ENCODE assay signal across 8 cellular contexts in the genomic region with DNA sequence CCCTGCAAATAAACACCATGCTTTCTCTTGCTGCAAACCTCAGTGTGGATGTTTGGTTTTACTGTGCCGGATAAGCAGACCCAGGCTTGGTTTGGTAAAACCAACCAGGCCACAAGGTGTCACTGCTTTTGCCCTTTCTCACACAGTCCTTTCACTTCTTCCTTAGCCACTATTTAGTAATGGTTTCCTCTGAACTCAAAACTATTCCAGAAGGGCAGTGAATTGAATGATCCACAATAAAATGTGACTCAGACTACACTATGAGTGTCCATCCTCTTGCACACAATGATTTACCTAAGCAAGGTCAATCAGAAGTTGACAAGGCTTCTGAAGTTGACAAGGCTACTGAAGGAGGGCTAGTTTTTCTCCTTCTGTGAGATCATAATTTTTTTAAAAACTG.
DNase-seq lines count a peak whose midpoint lies in the region; ATAC-seq lines count a peak whose summit lies in the region.

No MANE protein-coding gene starts in this region.

- H3K23ac ChIP-seq in mesenchymal stem cell (ENCODE audit: low read length in 2 of 2), result no peak overlapping the region

- H4K8ac ChIP-seq in mesenchymal stem cell (ENCODE audit: low read length), result no peak overlapping the region

- H3K4me3 ChIP-seq in adipocyte (ENCODE audit: low read length), result no peak overlapping the region
- H3K4me3 ChIP-seq in mesenchymal stem cell (ENCODE audit: insufficient read depth in 1 of 2, low read depth in 1 of 2, low read length in 2 of 2), result no peak overlapping the region

- ATAC-seq in HG03159 (IDR thresholded peaks at IDR 0.05; ENCODE audit: unreplicated experiment) (peak; percentile 49), HG03571 (IDR thresholded peaks at IDR 0.05; ENCODE audit: unreplicated experiment) (no peak)

- no peaks in the 10 kb centered on the region for H3K27me3 Mint-ChIP-seq in activated CD4-positive, alpha-beta memory T cell treated with anti-CD3 and anti-CD28 coated beads for 36 hours

- no peak overlapping the region for H3K4ac ChIP-seq in mesenchymal stem cell (ENCODE audit: low read depth in 1 of 2, low read length in 2 of 2)

- intact Hi-C loops in activated CD4-positive, alpha-beta memory T cell treated with anti-CD3 and anti-CD28 coated beads for 36 hours (cut with micrococcal nuclease), result no loop called here

- H3K9ac ChIP-seq in adipocyte (ENCODE audit: low read length), result no peak overlapping the region
- no peak overlapping the region for H3K9ac ChIP-seq in mesenchymal stem cell (ENCODE audit: low read length)

- no peak overlapping the region for H3K27ac Mint-ChIP-seq in activated CD4-positive, alpha-beta memory T cell treated with anti-CD3 and anti-CD28 coated beads for 36 hours

- no peak overlapping the region for H4K91ac ChIP-seq in mesenchymal stem cell (ENCODE audit: low read length)

- no peak overlapping the region for H2BK120ac ChIP-seq in mesenchymal stem cell (ENCODE audit: low read depth, low read length)

- H3K4me1 ChIP-seq in adipocyte (ENCODE audit: control insufficient read depth, insufficient read depth, low read length) (peaks cover 22% of the 10 kb centered on the region), mesenchymal stem cell (ENCODE audit: control insufficient read depth, insufficient read depth, low read depth, low read length) (no peaks in the 10 kb centered on the region)

- peak overlapping the region in 1 of 2 experiments; percentile 2 for H3K18ac ChIP-seq in mesenchymal stem cell (ENCODE audit: low read depth in 1 of 2, low read length in 2 of 2)

- DNase-seq in DMS 273 (lab: John Stamatoyannopoulos, UW; ENCODE audit: unreplicated experiment) (peak; percentile 64), adipocyte (ENCODE audit: low read depth) (peak; percentile 22), mesenchymal stem cell (peak; percentile 62), NOMO-1 treated with DMSO at 0.1 percent for 48 hours (lab: John Stamatoyannopoulos, UW; ENCODE audit: unreplicated experiment) (no peak), NCI-H1417 treated with DMSO at 0.1 percent for 48 hours (lab: John Stamatoyannopoulos, UW) (no peak)
- DNase-seq in activated CD4-positive, alpha-beta memory T cell treated with anti-CD3 and anti-CD28 coated beads for 36 hours, result no peak

- H3K36me3 ChIP-seq in adipocyte (ENCODE audit: control insufficient read depth, insufficient read depth, low read length, severe bottlenecking) (no peaks in the 10 kb centered on the region), mesenchymal stem cell (ENCODE audit: control insufficient read depth in 1 of 2, insufficient read depth in 2 of 2, low read depth in 1 of 2, low read length in 2 of 2) (no peaks in the 10 kb centered on the region)

- 65% methylated on average over 1 of the region's 1 CpG for WGBS in mesenchymal stem cell

- no peak overlapping the region for H3K14ac ChIP-seq in mesenchymal stem cell (ENCODE audit: low read length in 2 of 2)

- CTCF ChIA-PET in activated CD4-positive, alpha-beta memory T cell treated with anti-CD3 and anti-CD28 coated beads for 36 hours (lab: Charles Lee), result interaction anchor here (0.7 kb wide), 1 partner anchor 17 kb away, joined by 3 read pairs; no protein-coding TSS in a partner anchor

- no peaks in the 10 kb centered on the region for H3K79me1 ChIP-seq in mesenchymal stem cell (replicated peaks; ENCODE audit: low read length, poor library complexity, severe bottlenecking)

- H3K27ac ChIP-seq in mesenchymal stem cell (ENCODE audit: low read length, poor library complexity, severe bottlenecking), result peak overlapping the region; percentile 31

- H2BK15ac ChIP-seq in mesenchymal stem cell (ENCODE audit: low read depth, poor library complexity, severe bottlenecking), result no peak overlapping the region

- no peaks in the 10 kb centered on the region for H3K4me1 Mint-ChIP-seq in activated CD4-positive, alpha-beta memory T cell treated with anti-CD3 and anti-CD28 coated beads for 36 hours (ENCODE audit: low read depth)

- peak overlapping the region in 1 of 2 experiments; percentile 6 for H2BK12ac ChIP-seq in mesenchymal stem cell (ENCODE audit: low read length in 2 of 2)

- H3K27me3 ChIP-seq in adipocyte (replicated peaks; ENCODE audit: control insufficient read depth, insufficient read depth, low read length) (no peaks in the 10 kb centered on the region), mesenchymal stem cell (ENCODE audit: control insufficient read depth in 1 of 2, insufficient read depth in 1 of 2, low read length in 2 of 2) (no peaks in the 10 kb centered on the region)

- no peak overlapping the region for H2AK5ac ChIP-seq in mesenchymal stem cell (ENCODE audit: low read length, severe bottlenecking)

- H3K9me3 Mint-ChIP-seq in activated CD4-positive, alpha-beta memory T cell treated with anti-CD3 and anti-CD28 coated beads for 36 hours, result no peaks in the 10 kb centered on the region

- H3K4me2 ChIP-seq in mesenchymal stem cell (ENCODE audit: low read length, poor library complexity, severe bottlenecking), result no peak overlapping the region

- H2AFZ ChIP-seq in mesenchymal stem cell (ENCODE audit: low read depth, low read length), result no peak overlapping the region

- no peaks in the 10 kb centered on the region for H3K36me3 Mint-ChIP-seq in activated CD4-positive, alpha-beta memory T cell treated with anti-CD3 and anti-CD28 coated beads for 36 hours

- H3K9me3 ChIP-seq in adipocyte (ENCODE audit: control insufficient read depth, low read length) (no peaks in the 10 kb centered on the region), mesenchymal stem cell (ENCODE audit: control insufficient read depth, low read length) (no peaks in the 10 kb centered on the region)

- POLR2A ChIA-PET in activated CD4-positive, alpha-beta memory T cell treated with anti-CD3 and anti-CD28 coated beads for 36 hours (lab: Charles Lee), result no interaction called here

- no peak overlapping the region for H3K4me3 Mint-ChIP-seq in activated CD4-positive, alpha-beta memory T cell treated with anti-CD3 and anti-CD28 coated beads for 36 hours

- H2BK5ac ChIP-seq in mesenchymal stem cell (ENCODE audit: low read depth, low read length, poor library complexity, severe bottlenecking), result no peak overlapping the region

Comparison
In these comparisons a context has a peak if more than half of its experiments do, and no peak if none do; other contexts are left out.
1. DNase-seq: peak in DMS 273 (single experiment), adipocyte (single experiment) and mesenchymal stem cell (single experiment); none in NOMO-1 treated with DMSO at 0.1 percent for 48 hours (single experiment), NCI-H1417 treated with DMSO at 0.1 percent for 48 hours (single experiment) and activated CD4-positive, alpha-beta memory T cell treated with anti-CD3 and anti-CD28 coated beads for 36 hours (single experiment).